24 cellular contexts compared by ENCODE assay signal in genomic region chr2:175560521-175561164, GRCh38.
"Had no signal": no experiment of that assay in that cellular context is flagged by ENCODE, and none has a peak within 500 bp of the region (broad histone marks: within the 10 kb centered on the region; RNA-seq: fewer than 3 reads in every experiment).

No MANE protein-coding gene starts in this region.

- H3K79me2 ChIP-seq: parathyroid adenoma had no signal

- H3K27ac ChIP-seq: foreskin keratinocyte, left lung, lower lobe of right lung, parathyroid adenoma, transverse colon had no signal

- H3K4me3 ChIP-seq: left lung, lower lobe of right lung, transverse colon had no signal

- H3K4me1 ChIP-seq: foreskin keratinocyte, left lung, lower lobe of right lung, parathyroid adenoma, transverse colon had no signal

- H3K36me3 Mint-ChIP-seq: activated CD8-positive, alpha-beta memory T cell treated with anti-CD3 and anti-CD28 coated beads, Interleukin-2, amount 10 ng/mL, durations not matched to agents 7 days and 5 days; activated naive CD4-positive, alpha-beta T cell treated with anti-CD3 and anti-CD28 coated beads, Interleukin-2, amount 50 U/mL, for 24 hours; naive B cell; stimulated activated naive B cell treated with anti-CD40 and anti-IgM and Interleukin-4, amounts not matched to agents 10 μg/mL and 1 μg/mL and 100 μg/mL, for 72 hours had no signal

- H3K4me3 Mint-ChIP-seq: activated CD4-positive, alpha-beta T cell treated with anti-CD3 and anti-CD28 coated beads for 36 hours; activated CD8-positive, alpha-beta memory T cell treated with anti-CD3 and anti-CD28 coated beads, Interleukin-2, amount 10 ng/mL, durations not matched to agents 7 days and 5 days; activated CD8-positive, alpha-beta T cell treated with anti-CD3 and anti-CD28 coated beads, Interleukin-2, amount 10 ng/mL, durations not matched to agents 7 days and 5 days; activated naive CD4-positive, alpha-beta T cell treated with anti-CD3 and anti-CD28 coated beads, Interleukin-2, amount 50 U/mL, for 24 hours; activated naive CD8-positive, alpha-beta T cell treated with anti-CD3 and anti-CD28 coated beads, Interleukin-2, amount 50 U/mL, for 24 hours; naive B cell; nephron progenitor cell; stimulated activated naive B cell treated with anti-CD40 and anti-IgM and Interleukin-4, amounts not matched to agents 10 μg/mL and 1 μg/mL and 100 μg/mL, for 72 hours; T-helper 1 cell treated with Interleukin-12 subunit alpha and Interleukin-12 subunit beta and Interleukin-4 antibody, amounts not matched to agents 30 μg/mL and 1 μg/mL, for 36 hours had no signal

- H3K9ac ChIP-seq: parathyroid adenoma had no signal

- H3K9me3 Mint-ChIP-seq: activated naive CD4-positive, alpha-beta T cell treated with anti-CD3 and anti-CD28 coated beads, Interleukin-2, amount 50 U/mL, for 24 hours; activated naive CD8-positive, alpha-beta T cell treated with anti-CD3 and anti-CD28 coated beads, Interleukin-2, amount 50 U/mL, for 24 hours; activated T-helper 2 cell treated with anti-CD3 and anti-CD28 coated beads, Interferon-gamma antibody, Interleukin-2, Interleukin-4, amounts not matched to agents 10 μg/mL and 5 μg/mL and 100 μg/mL, durations not matched to agents 14 hours and 24 hours and 36 hours; naive B cell; nephron progenitor cell; stimulated activated naive B cell treated with anti-CD40 and anti-IgM and Interleukin-4, amounts not matched to agents 10 μg/mL and 1 μg/mL and 100 μg/mL, for 72 hours; T-helper 1 cell treated with Interleukin-12 subunit alpha and Interleukin-12 subunit beta and Interleukin-4 antibody, amounts not matched to agents 30 μg/mL and 1 μg/mL, for 36 hours had no signal

- H3K4me1 Mint-ChIP-seq: activated CD4-positive, alpha-beta T cell treated with anti-CD3 and anti-CD28 coated beads for 36 hours; activated CD8-positive, alpha-beta memory T cell treated with anti-CD3 and anti-CD28 coated beads, Interleukin-2, amount 10 ng/mL, durations not matched to agents 7 days and 5 days; activated naive CD4-positive, alpha-beta T cell treated with anti-CD3 and anti-CD28 coated beads, Interleukin-2, amount 50 U/mL, for 24 hours; activated naive CD8-positive, alpha-beta T cell treated with anti-CD3 and anti-CD28 coated beads, Interleukin-2, amount 50 U/mL, for 24 hours; naive B cell; stimulated activated naive B cell treated with anti-CD40 and anti-IgM and Interleukin-4, amounts not matched to agents 10 μg/mL and 1 μg/mL and 100 μg/mL, for 72 hours had no signal

- H3K27me3 ChIP-seq: foreskin keratinocyte, left lung, transverse colon had no signal

- DNase-seq: activated CD4-positive, alpha-beta T cell treated with anti-CD3 and anti-CD28 coated beads for 36 hours; activated CD4-positive, CD25-positive, alpha-beta regulatory T cell; activated CD8-positive, alpha-beta memory T cell treated with anti-CD3 and anti-CD28 coated beads, Interleukin-2, amount 10 ng/mL, durations not matched to agents 7 days and 5 days; activated CD8-positive, alpha-beta T cell treated with anti-CD3 and anti-CD28 coated beads, Interleukin-2, amount 10 ng/mL, durations not matched to agents 7 days and 5 days; activated naive CD8-positive, alpha-beta T cell treated with anti-CD3 and anti-CD28 coated beads, Interleukin-2, amount 50 U/mL, for 24 hours; activated T-cell treated with anti-CD3 and anti-CD28 coated beads, Interleukin-2, amount 50 U/mL, for 48 hours; amygdala; foreskin keratinocyte; left lung; lower lobe of right lung; naive B cell; nephron progenitor cell; occipital lobe; right cardiac atrium; stimulated activated CD4-positive, alpha-beta T cell treated with anti-CD3 and anti-CD28 coated beads, Interleukin-15, amount 100 ng/mL, for 24 hours; stimulated activated CD4-positive, alpha-beta T cell treated with anti-CD3 and anti-CD28 coated beads, Interleukin-2, amount 100 ng/mL, for 24 hours; stimulated activated naive B cell treated with anti-CD40 and anti-IgM and Interleukin-4, amounts not matched to agents 10 μg/mL and 1 μg/mL and 100 μg/mL, for 72 hours; T-helper 9 cell; transverse colon had no signal

- H3K9me3 ChIP-seq: left lung, lower lobe of right lung, transverse colon had no signal

- ATAC-seq: activated CD4-positive, alpha-beta T cell treated with anti-CD3 and anti-CD28 coated beads for 36 hours; activated CD8-positive, alpha-beta memory T cell treated with anti-CD3 and anti-CD28 coated beads, Interleukin-2, amount 10 ng/mL, durations not matched to agents 7 days and 5 days; activated CD8-positive, alpha-beta T cell treated with anti-CD3 and anti-CD28 coated beads, Interleukin-2, amount 10 ng/mL, durations not matched to agents 7 days and 5 days; activated naive CD8-positive, alpha-beta T cell treated with anti-CD3 and anti-CD28 coated beads, Interleukin-2, amount 50 U/mL, for 24 hours; esophagus mucosa; foreskin keratinocyte; left lung; lower lobe of right lung; right cardiac atrium; stimulated activated naive B cell treated with anti-CD40 and anti-IgM and Interleukin-4, amounts not matched to agents 10 μg/mL and 1 μg/mL and 100 μg/mL, for 72 hours had no signal

- H2AFZ ChIP-seq: parathyroid adenoma had no signal

- H3K36me3 ChIP-seq: left lung, lower lobe of right lung, transverse colon had no signal

- H3K27ac Mint-ChIP-seq: activated CD4-positive, alpha-beta T cell treated with anti-CD3 and anti-CD28 coated beads for 36 hours; activated CD8-positive, alpha-beta memory T cell treated with anti-CD3 and anti-CD28 coated beads, Interleukin-2, amount 10 ng/mL, durations not matched to agents 7 days and 5 days; activated CD8-positive, alpha-beta T cell treated with anti-CD3 and anti-CD28 coated beads, Interleukin-2, amount 10 ng/mL, durations not matched to agents 7 days and 5 days; activated naive CD4-positive, alpha-beta T cell treated with anti-CD3 and anti-CD28 coated beads, Interleukin-2, amount 50 U/mL, for 24 hours; activated naive CD8-positive, alpha-beta T cell treated with anti-CD3 and anti-CD28 coated beads, Interleukin-2, amount 50 U/mL, for 24 hours; activated T-helper 2 cell treated with anti-CD3 and anti-CD28 coated beads, Interferon-gamma antibody, Interleukin-2, Interleukin-4, amounts not matched to agents 10 μg/mL and 5 μg/mL and 100 μg/mL, durations not matched to agents 14 hours and 24 hours and 36 hours; naive B cell; stimulated activated naive B cell treated with anti-CD40 and anti-IgM and Interleukin-4, amounts not matched to agents 10 μg/mL and 1 μg/mL and 100 μg/mL, for 72 hours; T-helper 1 cell treated with Interleukin-12 subunit alpha and Interleukin-12 subunit beta and Interleukin-4 antibody, amounts not matched to agents 30 μg/mL and 1 μg/mL, for 36 hours had no signal
